1 cellular context compared by ENCODE assay signal in the genomic region with DNA sequence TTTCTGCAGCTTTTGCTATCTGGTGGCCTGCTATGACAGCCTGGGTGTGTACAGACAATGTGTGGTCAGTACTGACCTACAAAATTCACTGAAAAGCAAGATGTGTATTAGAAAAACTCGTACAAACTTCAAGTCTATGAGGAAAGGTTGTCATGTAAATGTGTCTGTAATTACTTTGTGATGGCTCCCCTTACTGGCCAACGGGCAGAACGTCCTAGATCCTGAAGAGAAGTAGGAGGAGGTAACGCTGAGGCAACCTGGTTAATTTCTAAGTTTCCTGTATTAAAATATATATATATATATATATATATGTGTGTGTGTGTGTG.
TF ChIP-seq lines count a peak whose summit lies in the region.

No MANE protein-coding gene starts in this region.

TF ChIP-seq in H1, 55 proteins besides CTCF, POLR2A, EP300 and RAD21:
- TF ChIP-seq, protein P1, sequence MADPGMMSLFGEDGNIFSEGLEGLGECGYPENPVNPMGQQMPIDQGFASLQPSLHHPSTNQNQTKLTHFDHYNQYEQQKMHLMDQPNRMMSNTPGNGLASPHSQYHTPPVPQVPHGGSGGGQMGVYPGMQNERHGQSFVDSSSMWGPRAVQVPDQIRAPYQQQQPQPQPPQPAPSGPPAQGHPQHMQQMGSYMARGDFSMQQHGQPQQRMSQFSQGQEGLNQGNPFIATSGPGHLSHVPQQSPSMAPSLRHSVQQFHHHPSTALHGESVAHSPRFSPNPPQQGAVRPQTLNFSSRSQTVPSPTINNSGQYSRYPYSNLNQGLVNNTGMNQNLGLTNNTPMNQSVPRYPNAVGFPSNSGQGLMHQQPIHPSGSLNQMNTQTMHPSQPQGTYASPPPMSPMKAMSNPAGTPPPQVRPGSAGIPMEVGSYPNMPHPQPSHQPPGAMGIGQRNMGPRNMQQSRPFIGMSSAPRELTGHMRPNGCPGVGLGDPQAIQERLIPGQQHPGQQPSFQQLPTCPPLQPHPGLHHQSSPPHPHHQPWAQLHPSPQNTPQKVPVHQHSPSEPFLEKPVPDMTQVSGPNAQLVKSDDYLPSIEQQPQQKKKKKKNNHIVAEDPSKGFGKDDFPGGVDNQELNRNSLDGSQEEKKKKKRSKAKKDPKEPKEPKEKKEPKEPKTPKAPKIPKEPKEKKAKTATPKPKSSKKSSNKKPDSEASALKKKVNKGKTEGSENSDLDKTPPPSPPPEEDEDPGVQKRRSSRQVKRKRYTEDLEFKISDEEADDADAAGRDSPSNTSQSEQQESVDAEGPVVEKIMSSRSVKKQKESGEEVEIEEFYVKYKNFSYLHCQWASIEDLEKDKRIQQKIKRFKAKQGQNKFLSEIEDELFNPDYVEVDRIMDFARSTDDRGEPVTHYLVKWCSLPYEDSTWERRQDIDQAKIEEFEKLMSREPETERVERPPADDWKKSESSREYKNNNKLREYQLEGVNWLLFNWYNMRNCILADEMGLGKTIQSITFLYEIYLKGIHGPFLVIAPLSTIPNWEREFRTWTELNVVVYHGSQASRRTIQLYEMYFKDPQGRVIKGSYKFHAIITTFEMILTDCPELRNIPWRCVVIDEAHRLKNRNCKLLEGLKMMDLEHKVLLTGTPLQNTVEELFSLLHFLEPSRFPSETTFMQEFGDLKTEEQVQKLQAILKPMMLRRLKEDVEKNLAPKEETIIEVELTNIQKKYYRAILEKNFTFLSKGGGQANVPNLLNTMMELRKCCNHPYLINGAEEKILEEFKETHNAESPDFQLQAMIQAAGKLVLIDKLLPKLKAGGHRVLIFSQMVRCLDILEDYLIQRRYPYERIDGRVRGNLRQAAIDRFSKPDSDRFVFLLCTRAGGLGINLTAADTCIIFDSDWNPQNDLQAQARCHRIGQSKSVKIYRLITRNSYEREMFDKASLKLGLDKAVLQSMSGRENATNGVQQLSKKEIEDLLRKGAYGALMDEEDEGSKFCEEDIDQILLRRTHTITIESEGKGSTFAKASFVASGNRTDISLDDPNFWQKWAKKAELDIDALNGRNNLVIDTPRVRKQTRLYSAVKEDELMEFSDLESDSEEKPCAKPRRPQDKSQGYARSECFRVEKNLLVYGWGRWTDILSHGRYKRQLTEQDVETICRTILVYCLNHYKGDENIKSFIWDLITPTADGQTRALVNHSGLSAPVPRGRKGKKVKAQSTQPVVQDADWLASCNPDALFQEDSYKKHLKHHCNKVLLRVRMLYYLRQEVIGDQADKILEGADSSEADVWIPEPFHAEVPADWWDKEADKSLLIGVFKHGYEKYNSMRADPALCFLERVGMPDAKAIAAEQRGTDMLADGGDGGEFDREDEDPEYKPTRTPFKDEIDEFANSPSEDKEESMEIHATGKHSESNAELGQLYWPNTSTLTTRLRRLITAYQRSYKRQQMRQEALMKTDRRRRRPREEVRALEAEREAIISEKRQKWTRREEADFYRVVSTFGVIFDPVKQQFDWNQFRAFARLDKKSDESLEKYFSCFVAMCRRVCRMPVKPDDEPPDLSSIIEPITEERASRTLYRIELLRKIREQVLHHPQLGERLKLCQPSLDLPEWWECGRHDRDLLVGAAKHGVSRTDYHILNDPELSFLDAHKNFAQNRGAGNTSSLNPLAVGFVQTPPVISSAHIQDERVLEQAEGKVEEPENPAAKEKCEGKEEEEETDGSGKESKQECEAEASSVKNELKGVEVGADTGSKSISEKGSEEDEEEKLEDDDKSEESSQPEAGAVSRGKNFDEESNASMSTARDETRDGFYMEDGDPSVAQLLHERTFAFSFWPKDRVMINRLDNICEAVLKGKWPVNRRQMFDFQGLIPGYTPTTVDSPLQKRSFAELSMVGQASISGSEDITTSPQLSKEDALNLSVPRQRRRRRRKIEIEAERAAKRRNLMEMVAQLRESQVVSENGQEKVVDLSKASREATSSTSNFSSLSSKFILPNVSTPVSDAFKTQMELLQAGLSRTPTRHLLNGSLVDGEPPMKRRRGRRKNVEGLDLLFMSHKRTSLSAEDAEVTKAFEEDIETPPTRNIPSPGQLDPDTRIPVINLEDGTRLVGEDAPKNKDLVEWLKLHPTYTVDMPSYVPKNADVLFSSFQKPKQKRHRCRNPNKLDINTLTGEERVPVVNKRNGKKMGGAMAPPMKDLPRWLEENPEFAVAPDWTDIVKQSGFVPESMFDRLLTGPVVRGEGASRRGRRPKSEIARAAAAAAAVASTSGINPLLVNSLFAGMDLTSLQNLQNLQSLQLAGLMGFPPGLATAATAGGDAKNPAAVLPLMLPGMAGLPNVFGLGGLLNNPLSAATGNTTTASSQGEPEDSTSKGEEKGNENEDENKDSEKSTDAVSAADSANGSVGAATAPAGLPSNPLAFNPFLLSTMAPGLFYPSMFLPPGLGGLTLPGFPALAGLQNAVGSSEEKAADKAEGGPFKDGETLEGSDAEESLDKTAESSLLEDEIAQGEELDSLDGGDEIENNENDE (IDR thresholded peaks at IDR 0.05; ENCODE audit: insufficient replicate concordance, low read length) = peak; percentile 69
- TF ChIP-seq POU5F1 (IDR thresholded peaks at IDR 0.05; ENCODE audit: low read depth, low read length) = no peak
TF ChIP-seq in H1: peak in this region for 1.
